ENCODE assay signal across 29 cellular contexts in the genomic region with DNA sequence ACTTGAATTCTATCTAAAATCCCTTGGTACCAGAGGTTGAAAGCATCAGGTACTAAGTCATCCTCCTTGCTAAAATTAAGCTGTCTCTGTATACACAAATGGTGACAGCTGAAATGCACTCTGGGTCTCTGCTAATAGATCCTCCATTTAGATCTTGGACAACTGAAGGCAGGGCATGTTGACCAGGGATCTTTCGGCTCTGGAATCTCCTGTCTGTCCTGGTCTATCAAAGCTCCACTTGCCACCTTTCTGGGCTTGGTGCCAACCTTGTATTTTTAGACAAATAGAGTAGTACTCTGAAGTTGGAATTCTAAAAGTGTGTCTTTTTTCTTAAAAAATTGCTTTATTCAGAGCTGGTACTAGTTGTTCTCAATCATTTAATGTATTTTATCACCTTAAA.
A peak's percentile ranks its signal among the peaks of the same experiment; 100 is the strongest.
DNase-seq lines count a peak whose midpoint lies in the region; ATAC-seq and TF ChIP-seq lines count a peak whose summit lies in the region.
"Had no signal": no experiment of that assay in that cellular context is flagged by ENCODE, and none has a peak within 500 bp of the region (broad histone marks: within the 10 kb centered on the region; RNA-seq: fewer than 3 reads in every experiment).

No MANE protein-coding gene starts in this region.

- DNase-seq in NCI-H2196 (lab: John Stamatoyannopoulos, UW; ENCODE audit: unreplicated experiment) (peak; percentile 23), NCI-H2196 treated with DMSO at 0.1 percent for 48 hours (lab: John Stamatoyannopoulos, UW; ENCODE audit: unreplicated experiment) (no peak), SHP77 (lab: John Stamatoyannopoulos, UW) (peak; percentile 30 to 50), mesothelial cell of epicardium (ENCODE audit: low spot score in 2 of 2, unreplicated experiment in 2 of 2) (no peak), gastrocnemius medialis (no peak), NCI-H128 (lab: John Stamatoyannopoulos, UW; ENCODE audit: unreplicated experiment) (no peak)
- DNase-seq: activated CD4-positive, alpha-beta memory T cell treated with anti-CD3 and anti-CD28 coated beads for 36 hours; activated CD4-positive, CD25-positive, alpha-beta regulatory T cell treated with anti-CD3 and anti-CD28 coated beads, Interleukin-2, amount 50 U/mL, for 72 hours; activated CD8-positive, alpha-beta memory T cell treated with anti-CD3 and anti-CD28 coated beads, Interleukin-2, amount 50 U/mL, for 4 hours; activated naive CD4-positive, alpha-beta T cell treated with anti-CD3 and anti-CD28 coated beads, Interleukin-2, amount 50 U/mL, for 16 hours; AML-193; amniotic stem cell; brain microvascular endothelial cell; CD4-positive, alpha-beta T cell; effector CD8-positive, alpha-beta T cell; GDM1; H7; naive B cell; NCI-H1048; NCI-H524 treated with DMSO at 0.1 percent for 48 hours; SK-N-SH; stimulated activated naive CD4-positive, alpha-beta T cell treated with Interleukin-2 at 50 U/mL for 16 hours; testis had no signal

- intact Hi-C loops in gastrocnemius medialis (cut with DNase I; ENCODE audit: low total_unique reads) = no loop called here

- no peaks in the 10 kb centered on the region for H3K27me3 Mint-ChIP-seq in mesothelial cell of epicardium (ENCODE audit: low read depth)
- H3K27me3 Mint-ChIP-seq: CD4-positive, alpha-beta T cell; naive B cell had no signal

- TF ChIP-seq POLR2A in gastrocnemius medialis (IDR thresholded peaks at IDR 0.05) = no peak

- H3K4me3 ChIP-seq in gastrocnemius medialis = no peak overlapping the region
- H3K4me3 ChIP-seq: prostate gland, testis had no signal

- TF ChIP-seq CTCF in mesothelial cell of epicardium (IDR thresholded peaks at IDR 0.05; ENCODE audit: unreplicated experiment) (no peak), gastrocnemius medialis (IDR thresholded peaks at IDR 0.05 in 4 of 5, conservative IDR thresholded peaks at IDR 0.05 in 1 of 5) (no peak)

- no peak overlapping the region for H3K4me3 Mint-ChIP-seq in mesothelial cell of epicardium
- H3K4me3 Mint-ChIP-seq: activated CD4-positive, alpha-beta memory T cell treated with anti-CD3 and anti-CD28 coated beads for 36 hours; CD4-positive, alpha-beta T cell; memory B cell; naive B cell; T-helper 1 cell treated with Interleukin-12 subunit alpha and Interleukin-12 subunit beta and Interleukin-4 antibody, amounts not matched to agents 30 μg/mL and 1 μg/mL, for 36 hours had no signal

- in situ Hi-C loops in gastrocnemius medialis (cut with MboI; ENCODE audit: low sequenced_read_pairs in 4 of 4) = no loop called here

- H3K36me3 Mint-ChIP-seq in mesothelial cell of epicardium = no peaks in the 10 kb centered on the region
- H3K36me3 Mint-ChIP-seq: activated CD4-positive, alpha-beta memory T cell treated with anti-CD3 and anti-CD28 coated beads for 36 hours; memory B cell; naive B cell had no signal

- H3K27me3 ChIP-seq in gastrocnemius medialis = no peaks in the 10 kb centered on the region
- H3K27me3 ChIP-seq: brain microvascular endothelial cell, testis had no signal

- H3K9me3 ChIP-seq in gastrocnemius medialis = no peaks in the 10 kb centered on the region
- H3K9me3 ChIP-seq: prostate gland, SK-N-SH, testis had no signal

- no peak for TF ChIP-seq EP300 in Ishikawa (IDR thresholded peaks at IDR 0.05; ENCODE audit: borderline replicate concordance)

- no peaks in the 10 kb centered on the region for H3K36me3 ChIP-seq in gastrocnemius medialis
- H3K36me3 ChIP-seq: brain microvascular endothelial cell, prostate gland had no signal

- peak overlapping the region; percentile 47 for H3K27ac Mint-ChIP-seq in mesothelial cell of epicardium
- H3K27ac Mint-ChIP-seq: activated CD4-positive, alpha-beta memory T cell treated with anti-CD3 and anti-CD28 coated beads for 36 hours; CD4-positive, alpha-beta T cell; memory B cell; naive B cell; T-helper 1 cell treated with Interleukin-12 subunit alpha and Interleukin-12 subunit beta and Interleukin-4 antibody, amounts not matched to agents 30 μg/mL and 1 μg/mL, for 36 hours had no signal

- peaks cover 33% of the 10 kb centered on the region for H3K4me1 Mint-ChIP-seq in mesothelial cell of epicardium

- peaks cover 10% of the 10 kb centered on the region for H3K9me3 Mint-ChIP-seq in mesothelial cell of epicardium
- H3K9me3 Mint-ChIP-seq: activated CD4-positive, alpha-beta memory T cell treated with anti-CD3 and anti-CD28 coated beads for 36 hours; CD4-positive, alpha-beta T cell; memory B cell; naive B cell; T-helper 1 cell treated with Interleukin-12 subunit alpha and Interleukin-12 subunit beta and Interleukin-4 antibody, amounts not matched to agents 30 μg/mL and 1 μg/mL, for 36 hours had no signal

- H3K4me1 ChIP-seq in gastrocnemius medialis = peaks cover 3% of the 10 kb centered on the region in 2 donors
- H3K4me1 ChIP-seq: prostate gland, testis had no signal

- no peak for ATAC-seq in gastrocnemius medialis
- no peak for ATAC-seq in GM19463 (IDR thresholded peaks at IDR 0.05; ENCODE audit: unreplicated experiment)

- no peak overlapping the region for H3K27ac ChIP-seq in gastrocnemius medialis
- H3K27ac ChIP-seq: brain microvascular endothelial cell, epithelial cell of prostate, prostate gland, testis had no signal

- TF ChIP-seq RAD21 in Ishikawa (IDR thresholded peaks at IDR 0.05; ENCODE audit: low read depth) = no peak

TF ChIP-seq in Ishikawa, 13 proteins besides CTCF, POLR2A, EP300 and RAD21:
- peak; percentile 29; the same call in 1 of the 2 replicates for TF ChIP-seq NFIC (IDR thresholded peaks at IDR 0.05)
- TF ChIP-seq, protein P1, sequence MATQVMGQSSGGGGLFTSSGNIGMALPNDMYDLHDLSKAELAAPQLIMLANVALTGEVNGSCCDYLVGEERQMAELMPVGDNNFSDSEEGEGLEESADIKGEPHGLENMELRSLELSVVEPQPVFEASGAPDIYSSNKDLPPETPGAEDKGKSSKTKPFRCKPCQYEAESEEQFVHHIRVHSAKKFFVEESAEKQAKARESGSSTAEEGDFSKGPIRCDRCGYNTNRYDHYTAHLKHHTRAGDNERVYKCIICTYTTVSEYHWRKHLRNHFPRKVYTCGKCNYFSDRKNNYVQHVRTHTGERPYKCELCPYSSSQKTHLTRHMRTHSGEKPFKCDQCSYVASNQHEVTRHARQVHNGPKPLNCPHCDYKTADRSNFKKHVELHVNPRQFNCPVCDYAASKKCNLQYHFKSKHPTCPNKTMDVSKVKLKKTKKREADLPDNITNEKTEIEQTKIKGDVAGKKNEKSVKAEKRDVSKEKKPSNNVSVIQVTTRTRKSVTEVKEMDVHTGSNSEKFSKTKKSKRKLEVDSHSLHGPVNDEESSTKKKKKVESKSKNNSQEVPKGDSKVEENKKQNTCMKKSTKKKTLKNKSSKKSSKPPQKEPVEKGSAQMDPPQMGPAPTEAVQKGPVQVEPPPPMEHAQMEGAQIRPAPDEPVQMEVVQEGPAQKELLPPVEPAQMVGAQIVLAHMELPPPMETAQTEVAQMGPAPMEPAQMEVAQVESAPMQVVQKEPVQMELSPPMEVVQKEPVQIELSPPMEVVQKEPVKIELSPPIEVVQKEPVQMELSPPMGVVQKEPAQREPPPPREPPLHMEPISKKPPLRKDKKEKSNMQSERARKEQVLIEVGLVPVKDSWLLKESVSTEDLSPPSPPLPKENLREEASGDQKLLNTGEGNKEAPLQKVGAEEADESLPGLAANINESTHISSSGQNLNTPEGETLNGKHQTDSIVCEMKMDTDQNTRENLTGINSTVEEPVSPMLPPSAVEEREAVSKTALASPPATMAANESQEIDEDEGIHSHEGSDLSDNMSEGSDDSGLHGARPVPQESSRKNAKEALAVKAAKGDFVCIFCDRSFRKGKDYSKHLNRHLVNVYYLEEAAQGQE (IDR thresholded peaks at IDR 0.05; ENCODE audit: low read depth) = no peak

Comparison
In these comparisons a context has a peak if more than half of its experiments do, and no peak if none do; other contexts are left out.
1. DNase-seq: peak in NCI-H2196 (single experiment) and SHP77 (2 of 2); none in NCI-H2196 treated with DMSO at 0.1 percent for 48 hours (single experiment), mesothelial cell of epicardium (0 of 2), gastrocnemius medialis (0 of 2) and NCI-H128 (single experiment).